Comparison of ENCODE assay signal across 19 cellular contexts in genomic region chr20:24894488-24894887, GRCh38. TPM values are rescaled to one million over a fixed set of nuclear protein-coding genes. Genes with fewer than 3 reads are reported as not detected.
DNase-seq lines count a peak whose midpoint lies in the region; ATAC-seq and TF ChIP-seq lines count a peak whose summit lies in the region.
"Had no signal": no experiment of that assay in that cellular context is flagged by ENCODE, and none has a peak within 500 bp of the region (broad histone marks: within the 10 kb centered on the region; RNA-seq: fewer than 3 reads in every experiment).

No MANE protein-coding gene starts in this region.

- no peaks in the 10 kb centered on the region for H3K9me3 ChIP-seq in right atrium auricular region
- no peaks in the 10 kb centered on the region for H3K9me3 ChIP-seq in testis
- H3K9me3 ChIP-seq: Caco-2, HAP-1 had no signal

- no peak overlapping the region for H3K4me3 ChIP-seq in right atrium auricular region
- H3K4me3 ChIP-seq in testis, result no peak overlapping the region
- H3K4me3 ChIP-seq: BLaER1, GM23338, HAP-1 had no signal

- in situ Hi-C loops in GM13976 (cut with MboI; ENCODE audit: low sequenced_read_pairs, unreplicated experiment), result no loop called here

- H3K27me3 ChIP-seq in right atrium auricular region (no peaks in the 10 kb centered on the region), testis (no peaks in the 10 kb centered on the region)
- H3K27me3 ChIP-seq: BLaER1 had no signal

- H3K4me1 ChIP-seq in right atrium auricular region, result no peaks in the 10 kb centered on the region
- peaks cover 19% of the 10 kb centered on the region for H3K4me1 ChIP-seq in testis
- H3K4me1 ChIP-seq: HAP-1 had no signal

- H3K27ac ChIP-seq in right atrium auricular region, result no peak overlapping the region
- peak overlapping the region; percentile 59 to 65 for H3K27ac ChIP-seq in testis
- H3K27ac ChIP-seq: BLaER1, C4-2B had no signal

- 61 to 78% methylated on average over 4 of the region's 4 CpGs for WGBS in testis, 2 donors

- no peak for ATAC-seq in left cardiac atrium
- ATAC-seq in HG03159 (IDR thresholded peaks at IDR 0.05; ENCODE audit: unreplicated experiment), result no peak
- ATAC-seq in GM21390 (IDR thresholded peaks at IDR 0.05; ENCODE audit: unreplicated experiment), result no peak
- ATAC-seq: CD8-positive, alpha-beta T cell; GM23338 had no signal

- intact Hi-C loops in left cardiac atrium (cut with DNase I) (no loop called here), testis (cut with DNase I; ENCODE audit: low total_unique reads) (no loop called here)

- H3K36me3 ChIP-seq in right atrium auricular region (no peaks in the 10 kb centered on the region), testis (ENCODE audit: low read depth, missing control alignments) (no peaks in the 10 kb centered on the region)
- H3K36me3 ChIP-seq: HAP-1 had no signal

- no peak for TF ChIP-seq POLR2A in testis (IDR thresholded peaks at IDR 0.05)

- DNase-seq in right atrium auricular region (ENCODE audit: low spot score) (peak; percentile 16), left cardiac atrium (no peak), GM13976 (ENCODE audit: low spot score) (peak; percentile 7), islet precursor cell (peak; percentile 12), testis (no peak)
- DNase-seq: Caco-2; CD4-positive, CD25-positive, alpha-beta regulatory T cell; CD8-positive, alpha-beta T cell; DMS153; DND-41; HFFc6 had no signal

- no peak for TF ChIP-seq CTCF in right atrium auricular region (IDR thresholded peaks at IDR 0.05)
- TF ChIP-seq CTCF in GM13976 (IDR thresholded peaks at IDR 0.05; ENCODE audit: borderline replicate concordance, control extremely low read depth, extremely low read depth, insufficient read depth, missing control alignments), result no peak
- TF ChIP-seq CTCF in testis (IDR thresholded peaks at IDR 0.05), result no peak

RNA-seq across cellular contexts. Expression of gene CST7, which starts 54.6 kb away (rescaled TPM):
- total RNA-seq in right atrium auricular region (1 to 10 TPM; 2.7 to 3.2 TPM), left cardiac atrium (1 to 10 TPM; 1.7 to 2.7 TPM), testis (under 1 TPM in 1 of 2 donors, not detected in 1; 0.56 TPM)
- 4.1 TPM for polyA plus RNA-seq in testis (ENCODE audit: insufficient read depth, low read depth, low replicate concordance)
- total RNA-seq: A172, A673, Caco-2, GM23338, HFFc6 had no signal
- polyA plus RNA-seq: GM23338 had no signal

Comparison
In these comparisons a context has a peak if more than half of its experiments do, and no peak if none do; other contexts are left out.
1. DNase-seq: peak in right atrium auricular region (single experiment), GM13976 (single experiment) and islet precursor cell (single experiment); none in left cardiac atrium (single experiment) and testis (single experiment).
2. H3K27ac ChIP-seq: peak in testis (2 of 2); none in right atrium auricular region (0 of 2).